ENCODE assay signal across 7 cellular contexts in the genomic region with DNA sequence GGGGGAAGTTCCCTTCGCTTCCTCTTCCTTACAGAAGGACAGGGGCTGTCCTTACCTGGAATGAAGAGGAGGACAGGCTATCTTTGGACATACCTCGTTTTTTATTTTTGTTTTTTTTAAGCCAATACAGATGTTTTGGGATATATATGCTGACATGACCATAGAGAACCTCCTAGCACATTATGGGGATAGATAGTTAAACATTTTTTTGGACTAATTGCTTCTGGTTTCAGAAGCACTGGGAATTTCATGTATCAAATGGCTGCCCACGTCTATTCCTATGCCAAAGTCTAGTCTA.
A peak's percentile ranks its signal among the peaks of the same experiment; 100 is the strongest.
DNase-seq lines count a peak whose midpoint lies in the region; ATAC-seq, FAIRE-seq and TF ChIP-seq lines count a peak whose summit lies in the region.

No MANE protein-coding gene starts in this region.

- peaks cover 0 to 4% of the 10 kb centered on the region in 2 experiments; a peak in 1 of 3 replicates for H3K36me3 ChIP-seq in HEK293 (ENCODE audit: control insufficient read depth in 2 of 2, insufficient read depth in 1 of 2, low read length in 2 of 2)
- H3K36me3 ChIP-seq in kidney (ENCODE audit: control insufficient read depth in 1 of 2, insufficient read depth in 2 of 2, low read length in 2 of 2), result peaks cover 0 to 6% of the 10 kb centered on the region in 2 donors

- POLR2A ChIA-PET in HEK293 (lab: Yijun Ruan, JAX), result interaction anchor here (1.4 kb wide), 1 partner anchor 240 kb away, joined by 5 read pairs; no protein-coding TSS in a partner anchor

- DNase-seq in activated T-helper 2 cell treated with anti-CD3 and anti-CD28 coated beads, Interferon-gamma antibody, Interleukin-2, Interleukin-4, amounts not matched to agents 10 μg/mL and 5 μg/mL and 100 μg/mL, durations not matched to agents 14 hours and 24 hours and 36 hours (ENCODE audit: low spot score), result no peak
- DNase-seq in kidney (no peak), HK-2 (ENCODE audit: unreplicated experiment) (no peak)

- H3K36me3 Mint-ChIP-seq in activated T-helper 2 cell treated with anti-CD3 and anti-CD28 coated beads, Interferon-gamma antibody, Interleukin-2, Interleukin-4, amounts not matched to agents 10 μg/mL and 5 μg/mL and 100 μg/mL, durations not matched to agents 14 hours and 24 hours and 36 hours (ENCODE audit: low read depth), result peaks cover 81% of the 10 kb centered on the region
- H3K36me3 Mint-ChIP-seq in stimulated activated memory B cell treated with anti-CD40 and anti-IgM and Interleukin-4, amounts not matched to agents 10 μg/mL and 1 μg/mL and 100 μg/mL, for 72 hours, result peaks cover 85% of the 10 kb centered on the region

- no peaks in the 10 kb centered on the region for H3K27me3 Mint-ChIP-seq in activated T-helper 2 cell treated with anti-CD3 and anti-CD28 coated beads, Interferon-gamma antibody, Interleukin-2, Interleukin-4, amounts not matched to agents 10 μg/mL and 5 μg/mL and 100 μg/mL, durations not matched to agents 14 hours and 24 hours and 36 hours (ENCODE audit: low read depth)
- no peaks in the 10 kb centered on the region for H3K27me3 Mint-ChIP-seq in stimulated activated memory B cell treated with anti-CD40 and anti-IgM and Interleukin-4, amounts not matched to agents 10 μg/mL and 1 μg/mL and 100 μg/mL, for 72 hours

- TF ChIP-seq CTCF in HEK293 (tag by site-specific recombination; IDR thresholded peaks at IDR 0.05) (no peak), kidney (IDR thresholded peaks at IDR 0.05; ENCODE audit: borderline replicate concordance, extremely low read depth, insufficient read depth) (no peak)

- no peak overlapping the region for H3K4me3 Mint-ChIP-seq in activated T-helper 2 cell treated with anti-CD3 and anti-CD28 coated beads, Interferon-gamma antibody, Interleukin-2, Interleukin-4, amounts not matched to agents 10 μg/mL and 5 μg/mL and 100 μg/mL, durations not matched to agents 14 hours and 24 hours and 36 hours (ENCODE audit: low read depth)
- H3K4me3 Mint-ChIP-seq in stimulated activated memory B cell treated with anti-CD40 and anti-IgM and Interleukin-4, amounts not matched to agents 10 μg/mL and 1 μg/mL and 100 μg/mL, for 72 hours, result no peak overlapping the region

- H3K4me1 ChIP-seq in HEK293 (ENCODE audit: control insufficient read depth, insufficient read depth, low read length) (peaks cover 20% of the 10 kb centered on the region), kidney (ENCODE audit: control insufficient read depth in 1 of 2, insufficient read depth in 1 of 2, low read depth in 1 of 2, low read length in 2 of 2) (peaks cover 18 to 20% of the 10 kb centered on the region in 2 donors)

- peaks cover 73% of the 10 kb centered on the region for H3K4me1 Mint-ChIP-seq in activated T-helper 2 cell treated with anti-CD3 and anti-CD28 coated beads, Interferon-gamma antibody, Interleukin-2, Interleukin-4, amounts not matched to agents 10 μg/mL and 5 μg/mL and 100 μg/mL, durations not matched to agents 14 hours and 24 hours and 36 hours (ENCODE audit: low read depth)
- peaks cover 49% of the 10 kb centered on the region for H3K4me1 Mint-ChIP-seq in stimulated activated memory B cell treated with anti-CD40 and anti-IgM and Interleukin-4, amounts not matched to agents 10 μg/mL and 1 μg/mL and 100 μg/mL, for 72 hours

- CTCF ChIA-PET in HEK293 (lab: Yijun Ruan, JAX), result interaction anchor here (0.7 kb wide), 1 partner anchor 238 kb away, joined by 3 read pairs; no protein-coding TSS in a partner anchor

- peaks cover 24% of the 10 kb centered on the region for H3K9me3 Mint-ChIP-seq in activated T-helper 2 cell treated with anti-CD3 and anti-CD28 coated beads, Interferon-gamma antibody, Interleukin-2, Interleukin-4, amounts not matched to agents 10 μg/mL and 5 μg/mL and 100 μg/mL, durations not matched to agents 14 hours and 24 hours and 36 hours
- H3K9me3 Mint-ChIP-seq in stimulated activated memory B cell treated with anti-CD40 and anti-IgM and Interleukin-4, amounts not matched to agents 10 μg/mL and 1 μg/mL and 100 μg/mL, for 72 hours, result no peaks in the 10 kb centered on the region

- peak overlapping the region; percentile 87 for H3K27ac Mint-ChIP-seq in activated T-helper 2 cell treated with anti-CD3 and anti-CD28 coated beads, Interferon-gamma antibody, Interleukin-2, Interleukin-4, amounts not matched to agents 10 μg/mL and 5 μg/mL and 100 μg/mL, durations not matched to agents 14 hours and 24 hours and 36 hours
- peak overlapping the region; percentile 7 for H3K27ac Mint-ChIP-seq in stimulated activated memory B cell treated with anti-CD40 and anti-IgM and Interleukin-4, amounts not matched to agents 10 μg/mL and 1 μg/mL and 100 μg/mL, for 72 hours

- no peak for ATAC-seq in stimulated activated memory B cell treated with anti-CD40 and anti-IgM and Interleukin-4, amounts not matched to agents 10 μg/mL and 1 μg/mL and 100 μg/mL, for 72 hours
- ATAC-seq in HG03135 (IDR thresholded peaks at IDR 0.05; ENCODE audit: unreplicated experiment) (no peak), HG02763 (IDR thresholded peaks at IDR 0.05; ENCODE audit: unreplicated experiment) (no peak)

- H3K9ac ChIP-seq in kidney (ENCODE audit: low read length in 2 of 2), result peak overlapping the region in 1 of 2 donors; percentile 60

- H3K4me3 ChIP-seq in HEK293 (ENCODE audit: low read depth, low read length) (no peak overlapping the region), kidney (ENCODE audit: low read length in 2 of 2) (no peak overlapping the region)

- no peaks in the 10 kb centered on the region for H3K9me3 ChIP-seq in HEK293 (ENCODE audit: control insufficient read depth, insufficient read depth, low read depth, low read length)
- no peaks in the 10 kb centered on the region for H3K9me3 ChIP-seq in kidney (ENCODE audit: control insufficient read depth in 1 of 2, low read length in 2 of 2)

- FAIRE-seq in kidney (lab: Jason Lieb, UNC), result no peak

- intact Hi-C loops in activated T-helper 2 cell treated with anti-CD3 and anti-CD28 coated beads, Interferon-gamma antibody, Interleukin-2, Interleukin-4, amounts not matched to agents 10 μg/mL and 5 μg/mL and 100 μg/mL, durations not matched to agents 14 hours and 24 hours and 36 hours (cut with micrococcal nuclease), result loop anchor here (1.0 to 2.0 kb wide), 6 partner anchors 18 to 237 kb away; no protein-coding TSS in a partner anchor
- intact Hi-C loops in kidney (cut with DNase I), result no loop called here

- peak overlapping the region; percentile 70 for H3K27ac ChIP-seq in HEK293 (ENCODE audit: extremely low read depth, low read depth, low read length)
- peak overlapping the region; percentile 90 to 92 for H3K27ac ChIP-seq in kidney (ENCODE audit: low read depth in 2 of 2, low read length in 2 of 2)

TF ChIP-seq in HEK293, 187 proteins besides CTCF, POLR2A, EP300 and RAD21:
- TF ChIP-seq ZSCAN16 (tag by site-specific recombination; IDR thresholded peaks at IDR 0.05) (no peak), ZNF624 (tag by site-specific recombination; IDR thresholded peaks at IDR 0.05) (no peak), ZNF311 (tag by site-specific recombination; IDR thresholded peaks at IDR 0.05; ENCODE audit: borderline replicate concordance) (no peak), ZNF416 (tag by site-specific recombination; IDR thresholded peaks at IDR 0.05) (no peak), ZNF223 (tag by site-specific recombination; IDR thresholded peaks at IDR 0.05) (no peak), ZNF776 (tag by site-specific recombination; IDR thresholded peaks at IDR 0.05; ENCODE audit: borderline replicate concordance) (no peak), ZNF133 (tag by site-specific recombination; IDR thresholded peaks at IDR 0.05) (no peak), ZBTB21 (tag by site-specific recombination; IDR thresholded peaks at IDR 0.05) (no peak), KLF10 (tag by site-specific recombination; IDR thresholded peaks at IDR 0.05) (no peak), ZNF138 (tag by site-specific recombination; IDR thresholded peaks at IDR 0.05; ENCODE audit: borderline replicate concordance) (no peak), ZNF341 (tag by site-specific recombination; IDR thresholded peaks at IDR 0.05; ENCODE audit: low read depth) (no peak)
- TF ChIP-seq, protein P1, sequence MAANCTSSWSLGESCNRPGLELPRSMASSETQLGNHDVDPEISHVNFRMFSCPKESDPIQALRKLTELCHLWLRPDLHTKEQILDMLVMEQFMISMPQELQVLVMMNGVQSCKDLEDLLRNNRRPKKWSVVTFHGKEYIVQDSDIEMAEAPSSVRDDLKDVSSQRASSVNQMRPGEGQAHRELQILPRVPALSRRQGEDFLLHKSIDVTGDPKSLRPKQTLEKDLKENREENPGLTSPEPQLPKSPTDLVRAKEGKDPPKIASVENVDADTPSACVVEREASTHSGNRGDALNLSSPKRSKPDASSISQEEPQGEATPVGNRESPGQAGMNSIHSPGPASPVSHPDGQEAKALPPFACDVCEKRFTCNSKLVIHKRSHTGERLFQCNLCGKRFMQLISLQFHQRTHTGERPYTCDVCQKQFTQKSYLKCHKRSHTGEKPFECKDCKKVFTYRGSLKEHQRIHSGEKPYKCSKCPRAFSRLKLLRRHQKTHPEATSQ (tag by site-specific recombination; IDR thresholded peaks at IDR 0.05), result no peak
